2 cellular contexts compared by ENCODE assay signal in the genomic region with DNA sequence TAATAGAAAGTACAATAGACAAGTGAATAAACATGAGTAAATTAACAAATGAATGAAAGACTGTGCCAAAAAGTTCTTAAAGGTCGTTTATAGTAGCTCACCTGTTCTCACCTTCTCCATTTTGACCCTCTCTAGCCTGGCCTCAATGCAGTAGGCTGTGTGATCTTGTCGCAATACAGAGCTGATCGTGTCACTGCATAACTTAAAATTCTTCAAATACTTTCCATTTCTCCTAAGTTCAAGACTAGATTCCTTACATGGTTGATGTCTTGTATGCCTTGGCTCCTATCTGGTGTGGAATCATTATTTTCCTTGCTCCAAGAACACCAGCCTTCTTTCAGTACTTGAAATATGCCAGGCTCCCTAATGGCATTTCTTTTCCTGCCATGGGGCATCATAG.
TF ChIP-seq lines count a peak whose summit lies in the region.

No MANE protein-coding gene starts in this region.

TF ChIP-seq in GM23338, 12 proteins besides CTCF, POLR2A, EP300 and RAD21:
- TF ChIP-seq ZNF114 (CRISPR knock-in tag; IDR thresholded peaks at IDR 0.05): no peak
- TF ChIP-seq, protein P1, sequence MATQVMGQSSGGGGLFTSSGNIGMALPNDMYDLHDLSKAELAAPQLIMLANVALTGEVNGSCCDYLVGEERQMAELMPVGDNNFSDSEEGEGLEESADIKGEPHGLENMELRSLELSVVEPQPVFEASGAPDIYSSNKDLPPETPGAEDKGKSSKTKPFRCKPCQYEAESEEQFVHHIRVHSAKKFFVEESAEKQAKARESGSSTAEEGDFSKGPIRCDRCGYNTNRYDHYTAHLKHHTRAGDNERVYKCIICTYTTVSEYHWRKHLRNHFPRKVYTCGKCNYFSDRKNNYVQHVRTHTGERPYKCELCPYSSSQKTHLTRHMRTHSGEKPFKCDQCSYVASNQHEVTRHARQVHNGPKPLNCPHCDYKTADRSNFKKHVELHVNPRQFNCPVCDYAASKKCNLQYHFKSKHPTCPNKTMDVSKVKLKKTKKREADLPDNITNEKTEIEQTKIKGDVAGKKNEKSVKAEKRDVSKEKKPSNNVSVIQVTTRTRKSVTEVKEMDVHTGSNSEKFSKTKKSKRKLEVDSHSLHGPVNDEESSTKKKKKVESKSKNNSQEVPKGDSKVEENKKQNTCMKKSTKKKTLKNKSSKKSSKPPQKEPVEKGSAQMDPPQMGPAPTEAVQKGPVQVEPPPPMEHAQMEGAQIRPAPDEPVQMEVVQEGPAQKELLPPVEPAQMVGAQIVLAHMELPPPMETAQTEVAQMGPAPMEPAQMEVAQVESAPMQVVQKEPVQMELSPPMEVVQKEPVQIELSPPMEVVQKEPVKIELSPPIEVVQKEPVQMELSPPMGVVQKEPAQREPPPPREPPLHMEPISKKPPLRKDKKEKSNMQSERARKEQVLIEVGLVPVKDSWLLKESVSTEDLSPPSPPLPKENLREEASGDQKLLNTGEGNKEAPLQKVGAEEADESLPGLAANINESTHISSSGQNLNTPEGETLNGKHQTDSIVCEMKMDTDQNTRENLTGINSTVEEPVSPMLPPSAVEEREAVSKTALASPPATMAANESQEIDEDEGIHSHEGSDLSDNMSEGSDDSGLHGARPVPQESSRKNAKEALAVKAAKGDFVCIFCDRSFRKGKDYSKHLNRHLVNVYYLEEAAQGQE (IDR thresholded peaks at IDR 0.05; ENCODE audit: unreplicated experiment): no peak
- TF ChIP-seq EZH2phosphoT487 (IDR thresholded peaks at IDR 0.05; ENCODE audit: unreplicated experiment): no peak

TF ChIP-seq in H1, 55 proteins besides CTCF, POLR2A, EP300 and RAD21:
- TF ChIP-seq, protein P2, sequence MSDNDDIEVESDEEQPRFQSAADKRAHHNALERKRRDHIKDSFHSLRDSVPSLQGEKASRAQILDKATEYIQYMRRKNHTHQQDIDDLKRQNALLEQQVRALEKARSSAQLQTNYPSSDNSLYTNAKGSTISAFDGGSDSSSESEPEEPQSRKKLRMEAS (IDR thresholded peaks at IDR 0.05): no peak
- TF ChIP-seq ATF3 (IDR thresholded peaks at IDR 0.05; ENCODE audit: insufficient read depth, low read depth, low read length): no peak
- peak; percentile 35; the same call in 1 of the 2 replicates for TF ChIP-seq TEAD4 (IDR thresholded peaks at IDR 0.05; ENCODE audit: low read depth, low read length)
- no peak for TF ChIP-seq SIX5 (IDR thresholded peaks at IDR 0.05; ENCODE audit: low read depth, low read length)
- TF ChIP-seq EZH2 (IDR thresholded peaks at IDR 0.05; ENCODE audit: low read depth, low read length, severe bottlenecking): no peak
- no peak for TF ChIP-seq POLR2AphosphoS5 (IDR thresholded peaks at IDR 0.05; ENCODE audit: low read depth, low read length)
- no peak for TF ChIP-seq KDM5A (IDR thresholded peaks at IDR 0.05; ENCODE audit: low read length)
- TF ChIP-seq HDAC2 (IDR thresholded peaks at IDR 0.05; ENCODE audit: borderline replicate concordance in 1 of 2, low read depth in 2 of 2, low read length in 2 of 2): no peak
